In the genomic region with DNA sequence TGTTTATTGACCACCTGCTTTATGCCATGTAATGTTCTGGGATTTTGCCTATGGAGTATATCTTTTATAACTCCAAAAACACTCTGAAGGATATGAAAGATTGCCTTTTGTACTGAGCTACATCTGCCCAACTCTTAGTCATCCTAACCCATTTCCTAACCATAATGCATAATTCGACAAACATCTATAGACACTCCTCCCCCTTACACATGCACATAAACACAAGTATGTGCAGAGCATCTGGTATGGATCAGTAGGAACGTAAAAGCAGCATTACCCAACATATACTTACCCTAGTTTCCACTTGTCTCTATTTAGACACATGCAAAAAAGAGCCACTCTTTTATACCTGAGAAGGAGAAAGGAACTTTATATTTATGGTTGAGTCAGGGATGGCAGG, we compare ENCODE assay signal across 22 cellular contexts.
DNase-seq lines count a peak whose midpoint lies in the region; ATAC-seq and TF ChIP-seq lines count a peak whose summit lies in the region.
"Had no signal": no experiment of that assay in that cellular context is flagged by ENCODE, and none has a peak within 500 bp of the region (broad histone marks: within the 10 kb centered on the region; RNA-seq: fewer than 3 reads in every experiment).

No MANE protein-coding gene starts in this region.

- in situ Hi-C loops in IMR-90 (cut with MboI; ENCODE audit: low sequenced_read_pairs) = no loop called here

- ATAC-seq in IMR-90 (ENCODE audit: low read depth) = peak; percentile 58
- no peak for ATAC-seq in GM21381 (IDR thresholded peaks at IDR 0.05; ENCODE audit: unreplicated experiment)
- no peak for ATAC-seq in activated naive CD4-positive, alpha-beta T cell treated with anti-CD3 and anti-CD28 coated beads, Interleukin-2, amount 50 U/mL, for 72 hours
- ATAC-seq: A549; effector memory CD8-positive, alpha-beta T cell had no signal

- DNase-seq in AG08395 (ENCODE audit: low spot score) = peak; percentile 45
- DNase-seq in IMR-90 = peak; percentile 83
- peak; percentile 45 for DNase-seq in dedifferentiated amniotic fluid mesenchymal stem cell (ENCODE audit: extremely low spot score)
- DNase-seq in inferior parietal cortex (ENCODE audit: extremely low spot score) = peak; percentile 31
- DNase-seq in NCI-H774 (lab: John Stamatoyannopoulos, UW) = no peak
- no peak for DNase-seq in DMS 273 treated with DMSO at 0.1 percent for 48 hours (lab: John Stamatoyannopoulos, UW)
- DNase-seq in activated naive CD4-positive, alpha-beta T cell treated with anti-CD3 and anti-CD28 coated beads, Interleukin-2, amount 50 U/mL, for 72 hours (ENCODE audit: low spot score in 2 of 2) = no peak
- DNase-seq: activated CD4-positive, alpha-beta T cell treated with anti-CD3 and anti-CD28 coated beads, Interleukin-2, amount 10 ng/mL, durations not matched to agents 7 days and 5 days; activated effector memory CD4-positive, alpha-beta T cell treated with Interleukin-2 at 50 U/mL for 16 hours; CD4-positive, alpha-beta memory T cell; DMS53; effector memory CD8-positive, alpha-beta T cell; left cardiac atrium; MM.1S; NCI-H187 treated with DMSO at 0.1 percent for 48 hours; NCI-H446; small intestine; stimulated activated CD4-positive, alpha-beta T cell treated with anti-CD3 and anti-CD28 coated beads, Interleukin-4, amount 100 ng/mL, for 1 hour had no signal

- H3K9me3 Mint-ChIP-seq in activated naive CD4-positive, alpha-beta T cell treated with anti-CD3 and anti-CD28 coated beads, Interleukin-2, amount 50 U/mL, for 72 hours = peaks cover 0 to 4% of the 10 kb centered on the region in 2 donors
- H3K9me3 Mint-ChIP-seq: CD4-positive, alpha-beta memory T cell; effector memory CD8-positive, alpha-beta T cell; neural crest cell had no signal

- H3K27ac Mint-ChIP-seq in activated naive CD4-positive, alpha-beta T cell treated with anti-CD3 and anti-CD28 coated beads, Interleukin-2, amount 50 U/mL, for 72 hours = no peak overlapping the region
- H3K27ac Mint-ChIP-seq: activated CD4-positive, alpha-beta T cell treated with anti-CD3 and anti-CD28 coated beads, Interleukin-2, amount 10 ng/mL, durations not matched to agents 7 days and 5 days; CD4-positive, alpha-beta memory T cell; effector memory CD8-positive, alpha-beta T cell had no signal

- intact Hi-C loops in IMR-90 (cut with micrococcal nuclease) = no loop called here

- peak overlapping the region; percentile 36; the same call in 1 of the 2 replicates for H3K4me2 ChIP-seq in IMR-90 (ENCODE audit: low read depth, low read length)
- H3K4me2 ChIP-seq: A549 had no signal

- H2AK5ac ChIP-seq in IMR-90 (ENCODE audit: low read depth, low read length) = no peak overlapping the region

- no peak overlapping the region for H2AK9ac ChIP-seq in IMR-90 (replicated peaks; ENCODE audit: low read depth, low read length, poor library complexity)

- no peak for TF ChIP-seq CTCF in IMR-90 (conservative IDR thresholded peaks at IDR 0.05; ENCODE audit: low read depth, low read length)

- no peak for TF ChIP-seq RAD21 in IMR-90 (IDR thresholded peaks at IDR 0.05; ENCODE audit: low read length)

- no peak overlapping the region for H3K9ac ChIP-seq in IMR-90 (ENCODE audit: low read depth, low read length)

- peaks cover 6% of the 10 kb centered on the region for H3K4me1 ChIP-seq in IMR-90 (ENCODE audit: control insufficient read depth, insufficient read depth, low read length)
- H3K4me1 ChIP-seq: HAP-1 had no signal

- no peak for TF ChIP-seq POLR2A in IMR-90 (IDR thresholded peaks at IDR 0.05; ENCODE audit: low read depth, low read length)

- BruUV-seq in IMR-90 (replicated peaks; lab: Mats Ljungman, UMichigan) = no TSS peak

- H3K14ac ChIP-seq in IMR-90 (replicated peaks; ENCODE audit: low read depth, low read length) = no peak overlapping the region

- peaks cover 5% of the 10 kb centered on the region for H3K9me1 ChIP-seq in IMR-90 (ENCODE audit: insufficient read depth, low read length)

- H3K36me3 ChIP-seq in IMR-90 (ENCODE audit: control insufficient read depth, insufficient read depth, low read length) = no peaks in the 10 kb centered on the region
- H3K36me3 ChIP-seq: HAP-1 had no signal

- CTCF ChIA-PET in IMR-90 (lab: Yijun Ruan, JAX) = interaction anchor here (0.8 to 1.2 kb wide), 2 partner anchors 173 to 189 kb away, joined by 3 to 4 read pairs; no protein-coding TSS in a partner anchor

- no peak overlapping the region for H4K8ac ChIP-seq in IMR-90 (ENCODE audit: low read depth in 2 of 2, low read length in 2 of 2)

- no peak overlapping the region for H3K4me3 ChIP-seq in IMR-90 (ENCODE audit: insufficient read depth, low read depth, low read length)
- H3K4me3 ChIP-seq: A549, HAP-1 had no signal

- no peaks in the 10 kb centered on the region for H3K79me1 ChIP-seq in IMR-90 (ENCODE audit: low read depth in 1 of 2, low read length in 2 of 2)

- WGBS in IMR-90 (ENCODE audit: extremely low coverage in 2 of 2, insufficient read length in 1 of 2), 2 experiments = no CpG with 5 or more reads among the region's 2 CpGs

- no peak overlapping the region for H3K23ac ChIP-seq in IMR-90 (ENCODE audit: low read depth, low read length)

- H2BK20ac ChIP-seq in IMR-90 (ENCODE audit: low read depth, low read length) = 0 out of 2 replicates have a peak overlapping the region, but pooled peaks have one; percentile 14

- no peak overlapping the region for H3K18ac ChIP-seq in IMR-90 (ENCODE audit: low read depth, low read length)

- peaks cover 4% of the 10 kb centered on the region; the same call in 1 of the 2 replicates for H4K20me1 ChIP-seq in IMR-90 (ENCODE audit: insufficient read depth, low read length)

- no peak overlapping the region for H2BK15ac ChIP-seq in IMR-90 (ENCODE audit: low read depth, low read length)

- no peaks in the 10 kb centered on the region for H3K36me3 Mint-ChIP-seq in activated naive CD4-positive, alpha-beta T cell treated with anti-CD3 and anti-CD28 coated beads, Interleukin-2, amount 50 U/mL, for 72 hours
- H3K36me3 Mint-ChIP-seq: CD4-positive, alpha-beta memory T cell had no signal

- H4K91ac ChIP-seq in IMR-90 (ENCODE audit: insufficient read depth, low read depth, low read length) = no peak overlapping the region

- H2AFZ ChIP-seq in IMR-90 (replicated peaks; ENCODE audit: low read length, poor library complexity) = no peak overlapping the region

- no peaks in the 10 kb centered on the region for H3K9me3 ChIP-seq in IMR-90 (ENCODE audit: control insufficient read depth, insufficient read depth, low read length)
- H3K9me3 ChIP-seq: A549, HAP-1 had no signal

- no peak overlapping the region for H3K27ac ChIP-seq in IMR-90 (ENCODE audit: insufficient read depth, low read length)
- H3K27ac ChIP-seq: A549 had no signal

- no peaks in the 10 kb centered on the region for H3K27me3 ChIP-seq in IMR-90 (ENCODE audit: control insufficient read depth, insufficient read depth, low read length)

- H2BK5ac ChIP-seq in IMR-90 (ENCODE audit: low read depth, low read length, poor library complexity, severe bottlenecking) = no peak overlapping the region

- no peak overlapping the region for H3K4ac ChIP-seq in IMR-90 (ENCODE audit: low read depth, low read length)

- H2BK120ac ChIP-seq in IMR-90 (ENCODE audit: low read depth, low read length) = no peak overlapping the region

- no peak overlapping the region for H4K5ac ChIP-seq in IMR-90 (ENCODE audit: low read depth, low read length)

- dilution Hi-C loops in IMR-90 (cut with HindIII; ENCODE audit: low sequenced_read_pairs, unreplicated experiment) = no loop called here

- POLR2A ChIA-PET in IMR-90 (lab: Charles Lee; ENCODE audit: unreplicated experiment) = no interaction called here

- H3K56ac ChIP-seq in IMR-90 (ENCODE audit: extremely low read depth, insufficient read depth, low read length) = no peak overlapping the region

TF ChIP-seq in IMR-90, 13 proteins besides CTCF, POLR2A, EP300 and RAD21:
- TF ChIP-seq CEBPB (IDR thresholded peaks at IDR 0.05; ENCODE audit: low read depth, low read length) = peak; percentile 46; the same call in 1 of the 2 replicates
- no peak for TF ChIP-seq RCOR1 (IDR thresholded peaks at IDR 0.05; ENCODE audit: insufficient replicate concordance, low read length)
- no peak for TF ChIP-seq MAFK (IDR thresholded peaks at IDR 0.05; ENCODE audit: low read depth, low read length)

Comparison
In these comparisons a context has a peak if more than half of its experiments do, and no peak if none do; other contexts are left out.
1. DNase-seq: peak in AG08395 (single experiment), IMR-90 (single experiment), dedifferentiated amniotic fluid mesenchymal stem cell (single experiment) and inferior parietal cortex (single experiment); none in NCI-H774 (single experiment), DMS 273 treated with DMSO at 0.1 percent for 48 hours (single experiment) and activated naive CD4-positive, alpha-beta T cell treated with anti-CD3 and anti-CD28 coated beads, Interleukin-2, amount 50 U/mL, for 72 hours (0 of 2).